13 cellular contexts compared by ENCODE assay signal in genomic region chr6:45432944-45433343, GRCh38. TPM values are rescaled to one million over a fixed set of nuclear protein-coding genes. Genes with fewer than 3 reads are reported as not detected.
DNase-seq lines count a peak whose midpoint lies in the region; ATAC-seq, FAIRE-seq and TF ChIP-seq lines count a peak whose summit lies in the region.
"Had no signal": no experiment of that assay in that cellular context is flagged by ENCODE, and none has a peak within 500 bp of the region (broad histone marks: within the 10 kb centered on the region; RNA-seq: fewer than 3 reads in every experiment).

No MANE protein-coding gene starts in this region.

- H2BK12ac ChIP-seq in mesenchymal stem cell (ENCODE audit: low read length in 2 of 2) = no peak overlapping the region

- POLR2A ChIA-PET in K562 (lab: Yijun Ruan, JAX) = no interaction called here

- TF ChIP-seq RAD21 in K562 (CRISPR knock-in tag; conservative IDR thresholded peaks at IDR 0.05 in 1 of 2, IDR thresholded peaks at IDR 0.05 in 1 of 2) = no peak

- WGBS in K562 (ENCODE audit: insufficient coverage, low coverage, missing lambda C conversion rate) = 0% methylated on average over 2 of the region's 2 CpGs
- whole genome bisulfite sequencing in mesenchymal stem cell = 0% methylated on average over 1 of the region's 2 CpGs

- TF ChIP-seq CTCF in K562 (IDR thresholded peaks at IDR 0.05 in 2 of 3, conservative IDR thresholded peaks at IDR 0.05 in 1 of 3; ENCODE audit: insufficient read depth in 2 of 3, low read depth in 1 of 3, low read length in 3 of 3) (no peak), GM13977 (IDR thresholded peaks at IDR 0.05; ENCODE audit: extremely low read depth, insufficient read depth, missing control alignments) (no peak)

- no peaks in the 10 kb centered on the region for H4K20me1 ChIP-seq in K562 (replicated peaks; ENCODE audit: control insufficient read depth, insufficient read depth, low read length)

- H3K36me3 ChIP-seq in K562 (ENCODE audit: control insufficient read depth, insufficient read depth, low read length) (no peaks in the 10 kb centered on the region), mesenchymal stem cell (ENCODE audit: control insufficient read depth in 1 of 2, insufficient read depth in 2 of 2, low read depth in 1 of 2, low read length in 2 of 2) (peaks cover 3 to 6% of the 10 kb centered on the region in 2 experiments)
- H3K36me3 ChIP-seq: left ventricle myocardium inferior had no signal

- no peak overlapping the region for H4K91ac ChIP-seq in mesenchymal stem cell (ENCODE audit: low read length)

- H3K4me2 ChIP-seq in K562 (ENCODE audit: insufficient read depth, low read length) (no peak overlapping the region), mesenchymal stem cell (ENCODE audit: low read length, poor library complexity, severe bottlenecking) (no peak overlapping the region)

- peak; percentile 57 for DNase-seq in DMS79 treated with DMSO at 0.1 percent for 48 hours (lab: John Stamatoyannopoulos, UW)
- DNase-seq in NCI-H226 = peak; percentile 65
- DNase-seq in K562 (ENCODE audit: extremely low read depth in 1 of 4, low spot score in 3 of 4) = peak in 1 of 4 experiments; percentile 25
- peak; percentile 42 for DNase-seq in mesenchymal stem cell
- no peak for DNase-seq in GM13977 (ENCODE audit: low spot score)
- DNase-seq in posterior cingulate gyrus = no peak
- DNase-seq: brain microvascular endothelial cell, left ventricle myocardium inferior, testis had no signal

- H2BK5ac ChIP-seq in mesenchymal stem cell (ENCODE audit: low read depth, low read length, poor library complexity, severe bottlenecking) = no peak overlapping the region

- H3K4ac ChIP-seq in mesenchymal stem cell (ENCODE audit: low read depth in 1 of 2, low read length in 2 of 2) = no peak overlapping the region

- H3K9me3 ChIP-seq in K562 (replicated peaks; ENCODE audit: control insufficient read depth, insufficient read depth, low read depth, low read length) (no peaks in the 10 kb centered on the region), mesenchymal stem cell (ENCODE audit: control insufficient read depth, low read length) (no peaks in the 10 kb centered on the region)
- H3K9me3 ChIP-seq: left ventricle myocardium inferior, testis had no signal

- no peak overlapping the region for H3K14ac ChIP-seq in mesenchymal stem cell (ENCODE audit: low read length in 2 of 2)

- TF ChIP-seq POLR2A in K562 (conservative IDR thresholded peaks at IDR 0.05) = no peak

- H3K4me3 ChIP-seq in K562 = no peak overlapping the region
- no peak overlapping the region for H3K4me3 ChIP-seq in mesenchymal stem cell (ENCODE audit: insufficient read depth in 1 of 2, low read depth in 1 of 2, low read length in 2 of 2)
- H3K4me3 ChIP-seq: left ventricle myocardium inferior, testis had no signal

- no peak overlapping the region for H3K27ac ChIP-seq in K562 (ENCODE audit: extremely low read depth, low read depth, low read length)
- no peak overlapping the region for H3K27ac ChIP-seq in mesenchymal stem cell (ENCODE audit: low read length, poor library complexity, severe bottlenecking)
- H3K27ac ChIP-seq: brain microvascular endothelial cell, left ventricle myocardium inferior, parathyroid adenoma, testis had no signal

- no TSS peak for BruUV-seq in K562 (replicated peaks; lab: Mats Ljungman, UMichigan)

- no peak overlapping the region for H2AK5ac ChIP-seq in mesenchymal stem cell (ENCODE audit: low read length, severe bottlenecking)

- FAIRE-seq in K562 (lab: Jason Lieb, UNC) = no peak
- FAIRE-seq: frontal cortex, GM18507 had no signal

- H2AFZ ChIP-seq in K562 (ENCODE audit: low read depth, low read length) (no peak overlapping the region), mesenchymal stem cell (ENCODE audit: low read depth, low read length) (no peak overlapping the region)
- H2AFZ ChIP-seq: parathyroid adenoma had no signal

- no peak overlapping the region for H2BK15ac ChIP-seq in mesenchymal stem cell (ENCODE audit: low read depth, poor library complexity, severe bottlenecking)

- H3K4me1 ChIP-seq in K562 (replicated peaks in 1 of 2; ENCODE audit: control insufficient read depth in 2 of 2, insufficient read depth in 2 of 2, low read length in 2 of 2) = peaks cover 0 to 40% of the 10 kb centered on the region in 2 experiments; a peak in 4 of 5 replicates
- no peaks in the 10 kb centered on the region for H3K4me1 ChIP-seq in mesenchymal stem cell (ENCODE audit: control insufficient read depth, insufficient read depth, low read depth, low read length)
- H3K4me1 ChIP-seq: parathyroid adenoma had no signal

- no peaks in the 10 kb centered on the region for H3K79me2 ChIP-seq in K562 (ENCODE audit: control insufficient read depth, insufficient read depth, low read length)
- H3K79me2 ChIP-seq: parathyroid adenoma had no signal

- no peak overlapping the region for H4K8ac ChIP-seq in mesenchymal stem cell (ENCODE audit: low read length)

- TF ChIP-seq EP300 in K562 (IDR thresholded peaks at IDR 0.05; ENCODE audit: low read length) = no peak

- H3K23ac ChIP-seq in mesenchymal stem cell (ENCODE audit: low read length in 2 of 2) = no peak overlapping the region

- in situ Hi-C loops in K562 (cut with MboI) = no loop called here
- in situ Hi-C loops in GM13977 (cut with MboI; ENCODE audit: low pct_unique_long_range_greater_than_20kb, low sequenced_read_pairs, unreplicated experiment) = loop anchor here (25.0 kb wide), 1 partner anchor 479 kb away; no protein-coding TSS in a partner anchor

- no peak overlapping the region for H3K9ac ChIP-seq in K562 (ENCODE audit: insufficient read depth in 1 of 2, low read depth in 2 of 2, low read length in 2 of 2)
- H3K9ac ChIP-seq in mesenchymal stem cell (ENCODE audit: low read length) = peak overlapping the region; percentile 6
- H3K9ac ChIP-seq: parathyroid adenoma had no signal

- H3K27me3 ChIP-seq in K562 (ENCODE audit: control insufficient read depth in 2 of 2, insufficient read depth in 2 of 2, low read length in 2 of 2) (no peaks in the 10 kb centered on the region), mesenchymal stem cell (ENCODE audit: control insufficient read depth in 1 of 2, insufficient read depth in 1 of 2, low read length in 2 of 2) (no peaks in the 10 kb centered on the region)
- H3K27me3 ChIP-seq: brain microvascular endothelial cell, testis had no signal

- intact Hi-C loops in K562 (cut with micrococcal nuclease) = no loop called here
- intact Hi-C loops in posterior cingulate gyrus (cut with DNase I) = no loop called here

- H3K18ac ChIP-seq in mesenchymal stem cell (ENCODE audit: low read depth in 1 of 2, low read length in 2 of 2) = no peak overlapping the region

- ATAC-seq in K562 = no peak
- ATAC-seq in HG03108 (IDR thresholded peaks at IDR 0.05; ENCODE audit: unreplicated experiment) = no peak

- no peaks in the 10 kb centered on the region for H3K9me1 ChIP-seq in K562 (ENCODE audit: control insufficient read depth, insufficient read depth, low read length)

- peaks cover 3% of the 10 kb centered on the region for H3K79me1 ChIP-seq in mesenchymal stem cell (replicated peaks; ENCODE audit: low read length, poor library complexity, severe bottlenecking)

- no peak overlapping the region for H2BK120ac ChIP-seq in mesenchymal stem cell (ENCODE audit: low read depth, low read length)

- CTCF ChIA-PET in K562 (lab: Yijun Ruan, JAX; ENCODE audit: low intra/inter-chr PET ratio) = no interaction called here

TF ChIP-seq in K562, 482 proteins besides CTCF, POLR2A, EP300 and RAD21 (continues in another document):
- TF ChIP-seq HNRNPL (IDR thresholded peaks at IDR 0.05; ENCODE audit: low read depth, low read length) (no peak), THRA (IDR thresholded peaks at IDR 0.05) (no peak), HNRNPLL (IDR thresholded peaks at IDR 0.05; ENCODE audit: low read depth, low read length, poor library complexity, severe bottlenecking) (no peak)

RNA-seq across cellular contexts. Expression of gene SUPT3H, which starts 55.2 kb away (rescaled TPM):
- 7.5 and 15.8 TPM in 2 replicates for total RNA-seq in K562 (2011; cell fraction: chromatin; rRNA removed; ENCODE audit: low replicate concordance)
- 4.9 and 6.2 TPM in 2 replicates for total RNA-seq in K562 (2011; cell fraction: nucleolus; rRNA removed)
- total RNA-seq in K562 (2011; cell fraction: nucleoplasm; rRNA removed) = 10.3 and 16.6 TPM in 2 replicates
- total RNA-seq in K562 (2014; rRNA removed) (4.7 and 7.2 TPM in 2 replicates), K562 (2014; rRNA removed; fragmentation: Illumina TruSeq; extraction: Trizol) (9.4 and 10.1 TPM in 2 replicates), K562 (2015; rRNA removed; fragmentation: Illumina TruSeq; extraction: Trizol) (6.4 and 7.9 TPM in 2 replicates), K562 (2021) (11.3 and 11.9 TPM in 2 replicates)
- polyA plus RNA-seq in K562 (2011; rRNA removed) (15.3 and 18.6 TPM in 2 replicates), K562 (2014; fragmentation: Illumina TruSeq; extraction: Trizol) (15.6 and 15.8 TPM in 2 replicates), K562 (2014; fragmentation: Nextera tagmentation; extraction: Ambion mirVana) (10 to 100 TPM; 13.2 to 16.3 TPM), K562 (2014; rRNA removed) (8.1 and 14.7 TPM in 2 replicates)
- 15.9 and 18.2 TPM in 2 replicates for polyA plus RNA-seq in K562 (2011; cell fraction: cytosol; rRNA removed)
- polyA plus RNA-seq in K562 (2011; cell fraction: nucleus; rRNA removed) = 11.7 and 13.1 TPM in 2 replicates
- 11.6 and 25.6 TPM in 2 replicates for polyA plus RNA-seq in K562 (2012)
- 16.3 and 17.8 TPM in 2 replicates for polyA minus RNA-seq in K562 (2011; rRNA and poly(A)+ RNA removed)
- 3.0 and 20.3 TPM in 2 replicates for polyA minus RNA-seq in K562 (2011; cell fraction: cytosol; rRNA and poly(A)+ RNA removed)
- 10.2 and 14.4 TPM in 2 replicates for polyA minus RNA-seq in K562 (2011; cell fraction: nucleus; rRNA and poly(A)+ RNA removed)
- polyA plus RNA-seq in mesenchymal stem cell (2013, experiment 1 of 2) = 12.2 TPM
- polyA plus RNA-seq in mesenchymal stem cell (2013, experiment 2 of 2) = 11.4 TPM

Comparison
In these comparisons a context has a peak if more than half of its experiments do, and no peak if none do; other contexts are left out.
1. DNase-seq: peak in DMS79 treated with DMSO at 0.1 percent for 48 hours (single experiment), NCI-H226 (single experiment) and mesenchymal stem cell (single experiment); none in GM13977 (single experiment) and posterior cingulate gyrus (0 of 10).